Comparison of ENCODE assay signal across 1 cellular context in genomic region chr5:150454492-150455229, GRCh38.
A peak's percentile ranks its signal among the peaks of the same experiment; 100 is the strongest.
TF ChIP-seq lines count a peak whose summit lies in the region.

No MANE protein-coding gene starts in this region.

TF ChIP-seq in K562, 482 proteins besides CTCF, POLR2A, EP300 and RAD21 (continued from another document and continues in another):
- TF ChIP-seq ZNF740 (CRISPR knock-in tag; IDR thresholded peaks at IDR 0.05) (no peak), ZNF740 (tag; IDR thresholded peaks at IDR 0.05) (peak in 1 of 2 experiments; percentile 45; a peak in 1 of 4 replicates), ZNF282 (CRISPR knock-in tag; IDR thresholded peaks at IDR 0.05) (no peak), ZNF124 (CRISPR knock-in tag; IDR thresholded peaks at IDR 0.05) (no peak), NBN (IDR thresholded peaks at IDR 0.05; ENCODE audit: low read depth) (no peak), FOXP1 (CRISPR knock-in tag; IDR thresholded peaks at IDR 0.05) (no peak), HINFP (tag; conservative IDR thresholded peaks at IDR 0.05; ENCODE audit: low read depth) (peak; percentile 53; the same call in 1 of the 2 replicates), ZNF511 (CRISPR knock-in tag; IDR thresholded peaks at IDR 0.05) (no peak), MEF2D (tag; conservative IDR thresholded peaks at IDR 0.05; ENCODE audit: low read depth) (peak; percentile 73; the same call in 1 of the 2 replicates), TFAM (CRISPR knock-in tag; conservative IDR thresholded peaks at IDR 0.05) (no peak), PHB (CRISPR knock-in tag; IDR thresholded peaks at IDR 0.05) (no peak), STAT5A (IDR thresholded peaks at IDR 0.05; ENCODE audit: borderline replicate concordance, low read length) (no peak), ARNT (IDR thresholded peaks at IDR 0.05) (no peak), CXXC5 (CRISPR knock-in tag; IDR thresholded peaks at IDR 0.05) (peak; percentile 30; the same call in 1 of the 2 replicates), BRD4 (IDR thresholded peaks at IDR 0.05) (no peak), RFX5 (IDR thresholded peaks at IDR 0.05; ENCODE audit: low read depth, low read length) (no peak), KLF13 (tag; IDR thresholded peaks at IDR 0.05; ENCODE audit: borderline replicate concordance, low read depth) (no peak), ZNF583 (CRISPR knock-in tag; IDR thresholded peaks at IDR 0.05) (0 out of 2 replicates have a peak, but pooled peaks have one; percentile 68), PTRF (tag; IDR thresholded peaks at IDR 0.05) (peak; percentile 77), HDAC1 (IDR thresholded peaks at IDR 0.05) (no peak), ZNF324 (CRISPR knock-in tag; IDR thresholded peaks at IDR 0.05) (no peak), FOXA3 (CRISPR knock-in tag; conservative IDR thresholded peaks at IDR 0.05 in 1 of 2, IDR thresholded peaks at IDR 0.05 in 1 of 2) (no peak), DACH1 (IDR thresholded peaks at IDR 0.05; ENCODE audit: partially characterized antibody) (no peak), RBM34 (IDR thresholded peaks at IDR 0.05; ENCODE audit: borderline replicate concordance, insufficient read depth, low read length) (no peak), NFE2L1 (tag; IDR thresholded peaks at IDR 0.05; ENCODE audit: borderline replicate concordance, low read depth) (no peak), GTF2A2 (tag; IDR thresholded peaks at IDR 0.05) (no peak), HSF4 (CRISPR knock-in tag; IDR thresholded peaks at IDR 0.05; ENCODE audit: borderline replicate concordance) (0 out of 2 replicates have a peak, but pooled peaks have one; percentile 34), TCFL5 (CRISPR knock-in tag; conservative IDR thresholded peaks at IDR 0.05) (no peak), HBP1 (CRISPR knock-in tag; IDR thresholded peaks at IDR 0.05) (no peak), FOSL1 (tag; conservative IDR thresholded peaks at IDR 0.05) (no peak), MAFK (IDR thresholded peaks at IDR 0.05; ENCODE audit: low read length) (no peak), RHOXF2B (CRISPR knock-in tag; conservative IDR thresholded peaks at IDR 0.05) (no peak), TAF1 (IDR thresholded peaks at IDR 0.05; ENCODE audit: control insufficient read depth, extremely low read depth, insufficient read depth, low read length, severe bottlenecking) (no peak), ZSCAN29 (IDR thresholded peaks at IDR 0.05) (no peak), ZNF589 (CRISPR knock-in tag; IDR thresholded peaks at IDR 0.05; ENCODE audit: low read depth) (peak; percentile 30; the same call in 1 of the 2 replicates), NEUROD1 (IDR thresholded peaks at IDR 0.05; ENCODE audit: borderline replicate concordance, low read depth, low read length, partially characterized antibody) (no peak), SMAD4 (CRISPR knock-in tag; conservative IDR thresholded peaks at IDR 0.05) (peak; percentile 45; the same call in 1 of the 2 replicates), PTTG1 (tag; IDR thresholded peaks at IDR 0.05; ENCODE audit: low read depth) (peak; percentile 69), MECOM (CRISPR knock-in tag; IDR thresholded peaks at IDR 0.05) (0 out of 2 replicates have a peak, but pooled peaks have one; percentile 49), ZKSCAN8 (CRISPR knock-in tag; IDR thresholded peaks at IDR 0.05) (no peak), KDM1A (IDR thresholded peaks at IDR 0.05) (no peak), ZNF41 (CRISPR knock-in tag; conservative IDR thresholded peaks at IDR 0.05) (peak; percentile 31; the same call in 1 of the 2 replicates), PYGO2 (tag; IDR thresholded peaks at IDR 0.05) (peak; percentile 36; the same call in 1 of the 2 replicates), SMARCA5 (IDR thresholded peaks at IDR 0.05) (no peak), DDX20 (tag; IDR thresholded peaks at IDR 0.05; ENCODE audit: low read depth) (peak; percentile 79; the same call in 1 of the 2 replicates), TCF7 (IDR thresholded peaks at IDR 0.05; ENCODE audit: borderline replicate concordance) (no peak), KDM4B (IDR thresholded peaks at IDR 0.05; ENCODE audit: borderline replicate concordance in 2 of 2, low read depth in 1 of 2) (no peak), TEAD2 (tag; IDR thresholded peaks at IDR 0.05) (peak; percentile 48; the same call in 1 of the 2 replicates), ZBTB7A (IDR thresholded peaks at IDR 0.05; ENCODE audit: borderline replicate concordance, control insufficient read depth, low read depth, low read length) (no peak), KHSRP (IDR thresholded peaks at IDR 0.05) (no peak), HEY1 (CRISPR knock-in tag; IDR thresholded peaks at IDR 0.05; ENCODE audit: borderline replicate concordance) (no peak), TCF7L2 (IDR thresholded peaks at IDR 0.05; ENCODE audit: low read depth, low read length) (no peak)
- TF ChIP-seq, protein P1, sequence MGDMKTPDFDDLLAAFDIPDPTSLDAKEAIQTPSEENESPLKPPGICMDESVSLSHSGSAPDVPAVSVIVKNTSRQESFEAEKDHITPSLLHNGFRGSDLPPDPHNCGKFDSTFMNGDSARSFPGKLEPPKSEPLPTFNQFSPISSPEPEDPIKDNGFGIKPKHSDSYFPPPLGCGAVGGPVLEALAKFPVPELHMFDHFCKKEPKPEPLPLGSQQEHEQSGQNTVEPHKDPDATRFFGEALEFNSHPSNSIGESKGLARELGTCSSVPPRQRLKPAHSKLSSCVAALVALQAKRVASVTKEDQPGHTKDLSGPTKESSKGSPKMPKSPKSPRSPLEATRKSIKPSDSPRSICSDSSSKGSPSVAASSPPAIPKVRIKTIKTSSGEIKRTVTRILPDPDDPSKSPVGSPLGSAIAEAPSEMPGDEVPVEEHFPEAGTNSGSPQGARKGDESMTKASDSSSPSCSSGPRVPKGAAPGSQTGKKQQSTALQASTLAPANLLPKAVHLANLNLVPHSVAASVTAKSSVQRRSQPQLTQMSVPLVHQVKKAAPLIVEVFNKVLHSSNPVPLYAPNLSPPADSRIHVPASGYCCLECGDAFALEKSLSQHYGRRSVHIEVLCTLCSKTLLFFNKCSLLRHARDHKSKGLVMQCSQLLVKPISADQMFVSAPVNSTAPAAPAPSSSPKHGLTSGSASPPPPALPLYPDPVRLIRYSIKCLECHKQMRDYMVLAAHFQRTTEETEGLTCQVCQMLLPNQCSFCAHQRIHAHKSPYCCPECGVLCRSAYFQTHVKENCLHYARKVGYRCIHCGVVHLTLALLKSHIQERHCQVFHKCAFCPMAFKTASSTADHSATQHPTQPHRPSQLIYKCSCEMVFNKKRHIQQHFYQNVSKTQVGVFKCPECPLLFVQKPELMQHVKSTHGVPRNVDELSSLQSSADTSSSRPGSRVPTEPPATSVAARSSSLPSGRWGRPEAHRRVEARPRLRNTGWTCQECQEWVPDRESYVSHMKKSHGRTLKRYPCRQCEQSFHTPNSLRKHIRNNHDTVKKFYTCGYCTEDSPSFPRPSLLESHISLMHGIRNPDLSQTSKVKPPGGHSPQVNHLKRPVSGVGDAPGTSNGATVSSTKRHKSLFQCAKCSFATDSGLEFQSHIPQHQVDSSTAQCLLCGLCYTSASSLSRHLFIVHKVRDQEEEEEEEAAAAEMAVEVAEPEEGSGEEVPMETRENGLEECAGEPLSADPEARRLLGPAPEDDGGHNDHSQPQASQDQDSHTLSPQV (IDR thresholded peaks at IDR 0.05), result peak; percentile 70
- TF ChIP-seq, protein P2, sequence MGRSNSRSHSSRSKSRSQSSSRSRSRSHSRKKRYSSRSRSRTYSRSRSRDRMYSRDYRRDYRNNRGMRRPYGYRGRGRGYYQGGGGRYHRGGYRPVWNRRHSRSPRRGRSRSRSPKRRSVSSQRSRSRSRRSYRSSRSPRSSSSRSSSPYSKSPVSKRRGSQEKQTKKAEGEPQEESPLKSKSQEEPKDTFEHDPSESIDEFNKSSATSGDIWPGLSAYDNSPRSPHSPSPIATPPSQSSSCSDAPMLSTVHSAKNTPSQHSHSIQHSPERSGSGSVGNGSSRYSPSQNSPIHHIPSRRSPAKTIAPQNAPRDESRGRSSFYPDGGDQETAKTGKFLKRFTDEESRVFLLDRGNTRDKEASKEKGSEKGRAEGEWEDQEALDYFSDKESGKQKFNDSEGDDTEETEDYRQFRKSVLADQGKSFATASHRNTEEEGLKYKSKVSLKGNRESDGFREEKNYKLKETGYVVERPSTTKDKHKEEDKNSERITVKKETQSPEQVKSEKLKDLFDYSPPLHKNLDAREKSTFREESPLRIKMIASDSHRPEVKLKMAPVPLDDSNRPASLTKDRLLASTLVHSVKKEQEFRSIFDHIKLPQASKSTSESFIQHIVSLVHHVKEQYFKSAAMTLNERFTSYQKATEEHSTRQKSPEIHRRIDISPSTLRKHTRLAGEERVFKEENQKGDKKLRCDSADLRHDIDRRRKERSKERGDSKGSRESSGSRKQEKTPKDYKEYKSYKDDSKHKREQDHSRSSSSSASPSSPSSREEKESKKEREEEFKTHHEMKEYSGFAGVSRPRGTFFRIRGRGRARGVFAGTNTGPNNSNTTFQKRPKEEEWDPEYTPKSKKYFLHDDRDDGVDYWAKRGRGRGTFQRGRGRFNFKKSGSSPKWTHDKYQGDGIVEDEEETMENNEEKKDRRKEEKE (IDR thresholded peaks at IDR 0.05; ENCODE audit: borderline replicate concordance in 1 of 2, control insufficient read depth in 1 of 2, low read depth in 2 of 2, low read length in 1 of 2), result no peak
- TF ChIP-seq, protein P3, sequence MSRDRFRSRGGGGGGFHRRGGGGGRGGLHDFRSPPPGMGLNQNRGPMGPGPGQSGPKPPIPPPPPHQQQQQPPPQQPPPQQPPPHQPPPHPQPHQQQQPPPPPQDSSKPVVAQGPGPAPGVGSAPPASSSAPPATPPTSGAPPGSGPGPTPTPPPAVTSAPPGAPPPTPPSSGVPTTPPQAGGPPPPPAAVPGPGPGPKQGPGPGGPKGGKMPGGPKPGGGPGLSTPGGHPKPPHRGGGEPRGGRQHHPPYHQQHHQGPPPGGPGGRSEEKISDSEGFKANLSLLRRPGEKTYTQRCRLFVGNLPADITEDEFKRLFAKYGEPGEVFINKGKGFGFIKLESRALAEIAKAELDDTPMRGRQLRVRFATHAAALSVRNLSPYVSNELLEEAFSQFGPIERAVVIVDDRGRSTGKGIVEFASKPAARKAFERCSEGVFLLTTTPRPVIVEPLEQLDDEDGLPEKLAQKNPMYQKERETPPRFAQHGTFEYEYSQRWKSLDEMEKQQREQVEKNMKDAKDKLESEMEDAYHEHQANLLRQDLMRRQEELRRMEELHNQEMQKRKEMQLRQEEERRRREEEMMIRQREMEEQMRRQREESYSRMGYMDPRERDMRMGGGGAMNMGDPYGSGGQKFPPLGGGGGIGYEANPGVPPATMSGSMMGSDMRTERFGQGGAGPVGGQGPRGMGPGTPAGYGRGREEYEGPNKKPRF (IDR thresholded peaks at IDR 0.05; ENCODE audit: low read depth, low read length), result no peak
- TF ChIP-seq, protein P4, sequence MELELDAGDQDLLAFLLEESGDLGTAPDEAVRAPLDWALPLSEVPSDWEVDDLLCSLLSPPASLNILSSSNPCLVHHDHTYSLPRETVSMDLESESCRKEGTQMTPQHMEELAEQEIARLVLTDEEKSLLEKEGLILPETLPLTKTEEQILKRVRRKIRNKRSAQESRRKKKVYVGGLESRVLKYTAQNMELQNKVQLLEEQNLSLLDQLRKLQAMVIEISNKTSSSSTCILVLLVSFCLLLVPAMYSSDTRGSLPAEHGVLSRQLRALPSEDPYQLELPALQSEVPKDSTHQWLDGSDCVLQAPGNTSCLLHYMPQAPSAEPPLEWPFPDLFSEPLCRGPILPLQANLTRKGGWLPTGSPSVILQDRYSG (tag; conservative IDR thresholded peaks at IDR 0.05; ENCODE audit: low read depth), result peak; percentile 67; the same call in 1 of the 2 replicates
- TF ChIP-seq, protein P5, sequence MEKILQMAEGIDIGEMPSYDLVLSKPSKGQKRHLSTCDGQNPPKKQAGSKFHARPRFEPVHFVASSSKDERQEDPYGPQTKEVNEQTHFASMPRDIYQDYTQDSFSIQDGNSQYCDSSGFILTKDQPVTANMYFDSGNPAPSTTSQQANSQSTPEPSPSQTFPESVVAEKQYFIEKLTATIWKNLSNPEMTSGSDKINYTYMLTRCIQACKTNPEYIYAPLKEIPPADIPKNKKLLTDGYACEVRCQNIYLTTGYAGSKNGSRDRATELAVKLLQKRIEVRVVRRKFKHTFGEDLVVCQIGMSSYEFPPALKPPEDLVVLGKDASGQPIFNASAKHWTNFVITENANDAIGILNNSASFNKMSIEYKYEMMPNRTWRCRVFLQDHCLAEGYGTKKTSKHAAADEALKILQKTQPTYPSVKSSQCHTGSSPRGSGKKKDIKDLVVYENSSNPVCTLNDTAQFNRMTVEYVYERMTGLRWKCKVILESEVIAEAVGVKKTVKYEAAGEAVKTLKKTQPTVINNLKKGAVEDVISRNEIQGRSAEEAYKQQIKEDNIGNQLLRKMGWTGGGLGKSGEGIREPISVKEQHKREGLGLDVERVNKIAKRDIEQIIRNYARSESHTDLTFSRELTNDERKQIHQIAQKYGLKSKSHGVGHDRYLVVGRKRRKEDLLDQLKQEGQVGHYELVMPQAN (IDR thresholded peaks at IDR 0.05; ENCODE audit: borderline replicate concordance), result no peak
